In the genomic region with DNA sequence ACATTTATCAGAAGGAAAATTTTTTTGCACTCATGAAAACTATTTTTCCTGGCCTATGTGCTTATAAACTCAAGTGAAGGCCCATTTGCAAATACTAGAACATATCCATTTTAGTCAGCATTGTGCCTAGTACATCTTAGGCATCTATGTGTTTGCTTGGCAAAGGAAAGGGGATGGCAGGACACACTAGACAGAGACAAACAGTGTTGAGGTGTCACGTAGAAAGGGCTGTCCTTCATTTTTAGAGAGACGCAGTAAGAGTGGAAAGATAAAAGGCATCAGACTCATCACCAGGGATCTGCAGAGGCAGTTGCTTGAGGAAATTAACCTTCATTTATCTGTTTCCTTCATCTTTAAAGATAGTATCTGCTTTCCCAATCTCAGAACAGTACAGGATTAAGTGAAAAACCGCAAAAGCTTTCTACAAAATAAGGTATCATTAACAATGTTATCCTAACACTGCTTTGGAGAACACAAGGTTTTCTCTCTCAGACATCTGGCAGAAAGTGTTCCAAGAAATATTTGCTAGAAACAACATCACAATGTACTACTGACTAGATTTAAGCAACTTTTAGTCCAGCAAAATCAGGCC, we compare ENCODE assay signal across 8 cellular contexts. TPM values are rescaled to one million over a fixed set of nuclear protein-coding genes. Genes with fewer than 3 reads are reported as not detected.
DNase-seq lines count a peak whose midpoint lies in the region; ATAC-seq and TF ChIP-seq lines count a peak whose summit lies in the region.

No MANE protein-coding gene starts in this region.

- H3K9me3 ChIP-seq in left ventricle myocardium inferior (replicated peaks) (no peaks in the 10 kb centered on the region), body of pancreas (no peaks in the 10 kb centered on the region), vagina (no peaks in the 10 kb centered on the region)

- ATAC-seq in Right ventricle myocardium inferior (no peak), body of pancreas (no peak), GM19351 (IDR thresholded peaks at IDR 0.05; ENCODE audit: unreplicated experiment) (no peak)

- intact Hi-C loops in left ventricle myocardium inferior (cut with micrococcal nuclease), result no loop called here
- intact Hi-C loops in Right ventricle myocardium inferior (cut with DNase I), result loop anchor here (5.0 to 10.0 kb wide), 2 partner anchors 356 to 509 kb away; a partner anchor contains a TSS
- intact Hi-C loops in body of pancreas (cut with DNase I), result no loop called here
- intact Hi-C loops in vagina (cut with DNase I), result no loop called here

- H3K4me3 ChIP-seq in left ventricle myocardium inferior (peak overlapping the region; percentile 96), body of pancreas (peak overlapping the region in 1 of 2 donors; percentile 59), vagina (peak overlapping the region; percentile 85 to 93)

- DNase-seq in left ventricle myocardium inferior (no peak), Right ventricle myocardium inferior (ENCODE audit: missing footprints) (no peak), body of pancreas (no peak), lung microvascular endothelial cell (ENCODE audit: low read depth in 2 of 2) (peak; percentile 39 to 46), vagina (ENCODE audit: extremely low spot score in 2 of 2) (no peak), NCI-H2196 (lab: John Stamatoyannopoulos, UW; ENCODE audit: unreplicated experiment) (no peak), hippocampal formation (lab: John Stamatoyannopoulos, UW) (no peak)

- H3K27me3 ChIP-seq in left ventricle myocardium inferior (ENCODE audit: low read depth), result no peaks in the 10 kb centered on the region
- no peaks in the 10 kb centered on the region for H3K27me3 ChIP-seq in body of pancreas
- H3K27me3 ChIP-seq in vagina, result no peaks in the 10 kb centered on the region

- TF ChIP-seq CTCF in left ventricle myocardium inferior (IDR thresholded peaks at IDR 0.05; ENCODE audit: borderline replicate concordance) (no peak), body of pancreas (IDR thresholded peaks at IDR 0.05) (no peak), vagina (IDR thresholded peaks at IDR 0.05) (no peak)

- peaks cover 75% of the 10 kb centered on the region for H3K4me1 ChIP-seq in left ventricle myocardium inferior
- H3K4me1 ChIP-seq in body of pancreas, result peaks cover 62% of the 10 kb centered on the region
- peaks cover 60% of the 10 kb centered on the region for H3K4me1 ChIP-seq in vagina

- WGBS in body of pancreas, 2 donors, result 14 to 21% methylated on average over 3 of the region's 3 CpGs

- peaks cover under 1% of the 10 kb centered on the region for H3K36me3 ChIP-seq in left ventricle myocardium inferior
- no peaks in the 10 kb centered on the region for H3K36me3 ChIP-seq in body of pancreas (replicated peaks in 1 of 2; ENCODE audit: insufficient read depth in 1 of 2, low read depth in 2 of 2)
- no peaks in the 10 kb centered on the region for H3K36me3 ChIP-seq in vagina

- H3K27ac ChIP-seq in left ventricle myocardium inferior (replicated peaks), result peak overlapping the region; percentile 98
- peak overlapping the region; percentile 94 to 99 (median 96) for H3K27ac ChIP-seq in body of pancreas
- peak overlapping the region; percentile 99 for H3K27ac ChIP-seq in vagina

- no peak for TF ChIP-seq POLR2A in body of pancreas (IDR thresholded peaks at IDR 0.05)
- no peak for TF ChIP-seq POLR2A in vagina (IDR thresholded peaks at IDR 0.05)

RNA-seq across cellular contexts. Expression of a gene that starts 2.1 kb away (rescaled TPM):
- total RNA-seq in left ventricle myocardium inferior, result 903 TPM
- 594 TPM for total RNA-seq in Right ventricle myocardium inferior
- total RNA-seq in body of pancreas, result 100 to 1,000 TPM; 293 to 403 TPM
- total RNA-seq in lung microvascular endothelial cell, result 127 and 170 TPM in 2 replicates
- total RNA-seq in vagina, result 356 TPM

RNA-seq across cellular contexts. Expression of a gene that starts 47.2 kb away (rescaled TPM):
- total RNA-seq in left ventricle myocardium inferior (not detected), Right ventricle myocardium inferior (not detected), body of pancreas (under 1 TPM in 1 of 2 donors, not detected in 1; 0.26 TPM), lung microvascular endothelial cell (4.2 and 8.1 TPM in 2 replicates), vagina (6.4 TPM)

Comparison
In these comparisons a context has a peak if more than half of its experiments do, and no peak if none do; other contexts are left out.
1. DNase-seq: peak in lung microvascular endothelial cell (2 of 2); none in left ventricle myocardium inferior (single experiment), Right ventricle myocardium inferior (single experiment), body of pancreas (0 of 4), vagina (0 of 2), NCI-H2196 (single experiment) and hippocampal formation (0 of 2).
2. Peak in every context shown above with its lines, with median percentiles within 50 percentile points of each other: H3K27ac ChIP-seq.